8 cellular contexts compared by ENCODE assay signal in genomic region chr5:151663617-151664322, GRCh38. TPM values are rescaled to one million over a fixed set of nuclear protein-coding genes. Genes with fewer than 3 reads are reported as not detected.
A peak's percentile ranks its signal among the peaks of the same experiment; 100 is the strongest.
DNase-seq lines count a peak whose midpoint lies in the region; ATAC-seq and TF ChIP-seq lines count a peak whose summit lies in the region.

No MANE protein-coding gene starts in this region.

- TF ChIP-seq CTCF in CD14-positive monocyte (IDR thresholded peaks at IDR 0.05), result no peak
- no peak for TF ChIP-seq CTCF in Calu3 (IDR thresholded peaks at IDR 0.05; ENCODE audit: unreplicated experiment)

- no peak overlapping the region for H3K27ac ChIP-seq in naive thymus-derived CD4-positive, alpha-beta T cell (ENCODE audit: low read depth, low read length)

- no peaks in the 10 kb centered on the region for H3K27me3 ChIP-seq in naive thymus-derived CD4-positive, alpha-beta T cell (ENCODE audit: control insufficient read depth in 2 of 2, insufficient read depth in 2 of 2, low read length in 2 of 2)

- H3K4me1 ChIP-seq in naive thymus-derived CD4-positive, alpha-beta T cell (ENCODE audit: control insufficient read depth in 2 of 2, insufficient read depth in 2 of 2, low read length in 2 of 2), result no peaks in the 10 kb centered on the region

- peak overlapping the region; percentile 85 to 92 (median 89) for H3K27ac Mint-ChIP-seq in CD14-positive monocyte
- H3K27ac Mint-ChIP-seq in naive thymus-derived CD4-positive, alpha-beta T cell, result peak overlapping the region in 4 of 9 donors; percentile 8 to 56 (median 35)
- no peak overlapping the region for H3K27ac Mint-ChIP-seq in Calu3 (ENCODE audit: unreplicated experiment)
- H3K27ac Mint-ChIP-seq in activated naive CD4-positive, alpha-beta T cell treated with anti-CD3 and anti-CD28 coated beads for 36 hours, result no peak overlapping the region

- H3K4me3 Mint-ChIP-seq in CD14-positive monocyte (peak overlapping the region; percentile 60 to 91), Calu3 (ENCODE audit: low read depth, unreplicated experiment) (no peak overlapping the region)
- peak overlapping the region in 1 of 10 donors; percentile 23 for H3K4me3 Mint-ChIP-seq in naive thymus-derived CD4-positive, alpha-beta T cell
- H3K4me3 Mint-ChIP-seq in activated naive CD4-positive, alpha-beta T cell treated with anti-CD3 and anti-CD28 coated beads for 36 hours, result no peak overlapping the region

- peak; percentile 49 for ATAC-seq in naive thymus-derived CD4-positive, alpha-beta T cell
- no peak for ATAC-seq in HG03196 (IDR thresholded peaks at IDR 0.05; ENCODE audit: unreplicated experiment)

- BruUV-seq in Calu3 (replicated peaks; lab: Mats Ljungman, UMichigan), result no TSS peak

- no peaks in the 10 kb centered on the region for H3K36me3 ChIP-seq in naive thymus-derived CD4-positive, alpha-beta T cell (ENCODE audit: control insufficient read depth in 2 of 3, insufficient read depth in 3 of 3, low read length in 3 of 3)

- H3K9me3 ChIP-seq in naive thymus-derived CD4-positive, alpha-beta T cell (ENCODE audit: control insufficient read depth in 2 of 3, low read length in 3 of 3), result no peaks in the 10 kb centered on the region

- H3K27me3 Mint-ChIP-seq in CD14-positive monocyte (ENCODE audit: low read depth in 3 of 3) (peaks cover 0 to 3% (median 1%) of the 10 kb centered on the region in 3 donors), Calu3 (ENCODE audit: unreplicated experiment) (peaks cover 12% of the 10 kb centered on the region)
- peaks cover 0 to 9% (median 6%) of the 10 kb centered on the region in 5 donors for H3K27me3 Mint-ChIP-seq in naive thymus-derived CD4-positive, alpha-beta T cell
- H3K27me3 Mint-ChIP-seq in activated naive CD4-positive, alpha-beta T cell treated with anti-CD3 and anti-CD28 coated beads for 36 hours (ENCODE audit: low read depth), result no peaks in the 10 kb centered on the region

- no peak overlapping the region for H3K4me3 ChIP-seq in naive thymus-derived CD4-positive, alpha-beta T cell (ENCODE audit: low read length)

- POLR2A ChIA-PET in naive thymus-derived CD4-positive, alpha-beta T cell (lab: Charles Lee), result no interaction called here

- CTCF ChIA-PET in naive thymus-derived CD4-positive, alpha-beta T cell (lab: Charles Lee), result no interaction called here
- CTCF ChIA-PET in Calu3 (lab: Charles Lee), result interaction anchor here (0.7 kb wide), 1 partner anchor 162 kb away, joined by 3 read pairs; no protein-coding TSS in a partner anchor
- CTCF ChIA-PET in activated naive CD4-positive, alpha-beta T cell treated with anti-CD3 and anti-CD28 coated beads for 36 hours (lab: Charles Lee), result interaction anchor here (0.5 to 1.5 kb wide), 4 partner anchors 12 to 214 kb away, joined by 4 to 7 read pairs (median 6); no protein-coding TSS in a partner anchor

- H3K9me3 Mint-ChIP-seq in CD14-positive monocyte (no peaks in the 10 kb centered on the region), Calu3 (ENCODE audit: low read depth, unreplicated experiment) (no peaks in the 10 kb centered on the region)
- no peaks in the 10 kb centered on the region for H3K9me3 Mint-ChIP-seq in naive thymus-derived CD4-positive, alpha-beta T cell
- H3K9me3 Mint-ChIP-seq in activated naive CD4-positive, alpha-beta T cell treated with anti-CD3 and anti-CD28 coated beads for 36 hours, result no peaks in the 10 kb centered on the region

- intact Hi-C loops in CD14-positive monocyte (cut with micrococcal nuclease) (no loop called here), Calu3 (cut with micrococcal nuclease; ENCODE audit: unreplicated experiment) (no loop called here)
- intact Hi-C loops in naive thymus-derived CD4-positive, alpha-beta T cell (cut with micrococcal nuclease), result no loop called here
- intact Hi-C loops in activated naive CD4-positive, alpha-beta T cell treated with anti-CD3 and anti-CD28 coated beads for 36 hours (cut with micrococcal nuclease), result no loop called here

- H3K4me1 Mint-ChIP-seq in CD14-positive monocyte (peaks cover 41% of the 10 kb centered on the region), Calu3 (ENCODE audit: low read depth, unreplicated experiment) (peaks cover 20% of the 10 kb centered on the region)
- H3K4me1 Mint-ChIP-seq in naive thymus-derived CD4-positive, alpha-beta T cell, result peaks cover 9 to 18% (median 14%) of the 10 kb centered on the region in 7 donors
- peaks cover 17% of the 10 kb centered on the region for H3K4me1 Mint-ChIP-seq in activated naive CD4-positive, alpha-beta T cell treated with anti-CD3 and anti-CD28 coated beads for 36 hours (ENCODE audit: low read depth)

- H3K36me3 Mint-ChIP-seq in CD14-positive monocyte, result no peaks in the 10 kb centered on the region
- no peaks in the 10 kb centered on the region for H3K36me3 Mint-ChIP-seq in naive thymus-derived CD4-positive, alpha-beta T cell
- no peaks in the 10 kb centered on the region for H3K36me3 Mint-ChIP-seq in Calu3 (ENCODE audit: insufficient read depth, unreplicated experiment)
- H3K36me3 Mint-ChIP-seq in activated naive CD4-positive, alpha-beta T cell treated with anti-CD3 and anti-CD28 coated beads for 36 hours (ENCODE audit: low read depth), result no peaks in the 10 kb centered on the region

- DNase-seq in CD14-positive monocyte (ENCODE audit: low spot score), result no peak
- peak; percentile 65 to 78 for DNase-seq in NOMO-1 (lab: John Stamatoyannopoulos, UW; ENCODE audit: unreplicated experiment in 2 of 2)
- DNase-seq in dermis microvascular lymphatic vessel endothelial cell (ENCODE audit: low read depth in 2 of 2), result peak; percentile 38 to 58
- DNase-seq in naive thymus-derived CD4-positive, alpha-beta T cell, result no peak
- DNase-seq in Calu3, result no peak
- no peak for DNase-seq in middle frontal gyrus (ENCODE audit: extremely low spot score, low spot score)
- no peak for DNase-seq in activated naive CD4-positive, alpha-beta T cell treated with anti-CD3 and anti-CD28 coated beads for 36 hours

RNA-seq across cellular contexts. Expression of gene SPARC, which starts 22.9 kb away (rescaled TPM):
- polyA plus RNA-seq in CD14-positive monocyte, result 10 to 100 TPM; 10.7 to 19.7 TPM
- total RNA-seq in dermis microvascular lymphatic vessel endothelial cell (509 and 525 TPM in 2 replicates), Calu3 (2022) (not detected in 2 replicates)
- 10 to 100 TPM in 1 of 5 experiments, 1 to 10 TPM in 1, under 1 TPM in 2, not detected in 1; 0.43 to 14.5 (median 1.4) TPM for total RNA-seq in naive thymus-derived CD4-positive, alpha-beta T cell
- under 1 TPM in 1 of 2 donors, not detected in 1; 0.30 TPM for polyA plus RNA-seq in naive thymus-derived CD4-positive, alpha-beta T cell
- total RNA-seq in activated naive CD4-positive, alpha-beta T cell treated with anti-CD3 and anti-CD28 coated beads for 36 hours, result under 1 TPM; 0.20 to 0.45 TPM

Comparison
In these comparisons a context has a peak if more than half of its experiments do, and no peak if none do; other contexts are left out.
1. DNase-seq: peak in NOMO-1 (2 of 2) and dermis microvascular lymphatic vessel endothelial cell (2 of 2); none in CD14-positive monocyte (single experiment), naive thymus-derived CD4-positive, alpha-beta T cell (0 of 9), Calu3 (single experiment), middle frontal gyrus (single experiment) and activated naive CD4-positive, alpha-beta T cell treated with anti-CD3 and anti-CD28 coated beads for 36 hours (single experiment).
2. H3K27ac Mint-ChIP-seq: peak in CD14-positive monocyte (7 of 7); none in Calu3 (single experiment) and activated naive CD4-positive, alpha-beta T cell treated with anti-CD3 and anti-CD28 coated beads for 36 hours (single experiment).
3. H3K4me3 Mint-ChIP-seq: peak in CD14-positive monocyte (2 of 2); none in Calu3 (single experiment) and activated naive CD4-positive, alpha-beta T cell treated with anti-CD3 and anti-CD28 coated beads for 36 hours (single experiment).
4. RNA of gene SPARC, which starts 22.9 kb away (total RNA-seq): 509 to 525 TPM in dermis microvascular lymphatic vessel endothelial cell; 0.43 to 14.5 TPM in naive thymus-derived CD4-positive, alpha-beta T cell, 0.20 to 0.45 TPM in activated naive CD4-positive, alpha-beta T cell treated with anti-CD3 and anti-CD28 coated beads for 36 hours and not detected in Calu3; every median in the first group is over 10 times any median in the second.